In genomic region chr4:10114607-10115006, GRCh38 we compare ENCODE assay signal across 9 cellular contexts. TPM values are rescaled to one million over a fixed set of nuclear protein-coding genes. Genes with fewer than 3 reads are reported as not detected.
DNase-seq lines count a peak whose midpoint lies in the region; ATAC-seq and TF ChIP-seq lines count a peak whose summit lies in the region.
"Had no signal": no experiment of that assay in that cellular context is flagged by ENCODE, and none has a peak within 500 bp of the region (broad histone marks: within the 10 kb centered on the region; RNA-seq: fewer than 3 reads in every experiment).

No MANE protein-coding gene starts in this region.

- peaks cover 13% of the 10 kb centered on the region for H3K27me3 Mint-ChIP-seq in brain
- H3K27me3 Mint-ChIP-seq in mesothelial cell of epicardium (ENCODE audit: low read depth) = no peaks in the 10 kb centered on the region

- peaks cover 64% of the 10 kb centered on the region for H3K4me1 ChIP-seq in upper lobe of right lung

- H3K36me3 ChIP-seq in upper lobe of right lung = peaks cover 61% of the 10 kb centered on the region

- DNase-seq in activated naive CD4-positive, alpha-beta T cell treated with Interleukin-2 at 50 U/mL for 16 hours = peak; percentile 37
- no peak for DNase-seq in activated naive CD4-positive, alpha-beta T cell treated with anti-CD3 and anti-CD28 coated beads, Interleukin-2, amount 50 U/mL, for 16 hours
- DNase-seq in mesothelial cell of epicardium (ENCODE audit: low spot score in 2 of 2, unreplicated experiment in 2 of 2) (no peak), upper lobe of right lung (no peak), HuH-7.5 (ENCODE audit: low spot score) (no peak), inferior parietal cortex (ENCODE audit: extremely low spot score) (no peak), anterior cingulate cortex (lab: John Stamatoyannopoulos, UW) (no peak)

- H3K27me3 ChIP-seq in upper lobe of right lung = no peaks in the 10 kb centered on the region
- H3K27me3 ChIP-seq: cardiac muscle cell had no signal

- ATAC-seq in upper lobe of right lung = no peak

- no peaks in the 10 kb centered on the region for H3K9me3 Mint-ChIP-seq in brain
- no peaks in the 10 kb centered on the region for H3K9me3 Mint-ChIP-seq in mesothelial cell of epicardium

- intact Hi-C loops in upper lobe of right lung (cut with DNase I) = no loop called here

- no peaks in the 10 kb centered on the region for H3K9me3 ChIP-seq in upper lobe of right lung

- TF ChIP-seq CTCF in brain (conservative IDR thresholded peaks at IDR 0.05) (no peak), mesothelial cell of epicardium (IDR thresholded peaks at IDR 0.05; ENCODE audit: unreplicated experiment) (no peak), upper lobe of right lung (IDR thresholded peaks at IDR 0.05) (no peak)

- no peak overlapping the region for H3K27ac ChIP-seq in upper lobe of right lung
- H3K27ac ChIP-seq: cardiac muscle cell had no signal

- H3K4me1 Mint-ChIP-seq in brain = peaks cover 86% of the 10 kb centered on the region
- peaks cover 42% of the 10 kb centered on the region for H3K4me1 Mint-ChIP-seq in mesothelial cell of epicardium

- H3K4me3 Mint-ChIP-seq in brain (peak overlapping the region; percentile 90 to 96 (median 91)), mesothelial cell of epicardium (peak overlapping the region; percentile 92)

- H3K36me3 Mint-ChIP-seq in brain = peaks cover 60% of the 10 kb centered on the region
- H3K36me3 Mint-ChIP-seq in mesothelial cell of epicardium = peaks cover 20% of the 10 kb centered on the region

- H3K27ac Mint-ChIP-seq in brain (peak overlapping the region in 4 of 5 experiments; percentile 48 to 88 (median 86)), mesothelial cell of epicardium (peak overlapping the region; percentile 28)

- peak overlapping the region; percentile 85 for H3K4me3 ChIP-seq in upper lobe of right lung

RNA-seq across cellular contexts. Expression of gene WDR1, which starts 2.0 kb away (rescaled TPM):
- 207 TPM for polyA plus RNA-seq in brain (ENCODE audit: insufficient read depth, low read depth, low replicate concordance)
- total RNA-seq in mesothelial cell of epicardium = 227 to 229 TPM (median 227 TPM) in 3 replicates
- 234 TPM for total RNA-seq in upper lobe of right lung
